ENCODE assay signal across 1 cellular context in genomic region chr1:1421907-1422464, GRCh38.
TF ChIP-seq lines count a peak whose summit lies in the region.

No MANE protein-coding gene starts in this region.

TF ChIP-seq in HepG2, 621 proteins besides CTCF, POLR2A, EP300 and RAD21:
- TF ChIP-seq TBL1XR1 (IDR thresholded peaks at IDR 0.05; ENCODE audit: borderline replicate concordance, low read length, partially characterized antibody) (no peak), ZBTB38 (CRISPR knock-in tag; IDR thresholded peaks at IDR 0.05) (peak; percentile 47; the same call in 1 of the 2 replicates), NFYB (CRISPR knock-in tag; IDR thresholded peaks at IDR 0.05) (no peak), ZFP1 (CRISPR knock-in tag; IDR thresholded peaks at IDR 0.05) (no peak), ZNF724P (CRISPR knock-in tag; IDR thresholded peaks at IDR 0.05; ENCODE audit: borderline replicate concordance) (no peak), STAT6 (CRISPR knock-in tag; IDR thresholded peaks at IDR 0.05; ENCODE audit: borderline replicate concordance) (no peak), ZBTB43 (CRISPR knock-in tag; conservative IDR thresholded peaks at IDR 0.05) (no peak)
